ENCODE assay signal across 22 cellular contexts in the genomic region with DNA sequence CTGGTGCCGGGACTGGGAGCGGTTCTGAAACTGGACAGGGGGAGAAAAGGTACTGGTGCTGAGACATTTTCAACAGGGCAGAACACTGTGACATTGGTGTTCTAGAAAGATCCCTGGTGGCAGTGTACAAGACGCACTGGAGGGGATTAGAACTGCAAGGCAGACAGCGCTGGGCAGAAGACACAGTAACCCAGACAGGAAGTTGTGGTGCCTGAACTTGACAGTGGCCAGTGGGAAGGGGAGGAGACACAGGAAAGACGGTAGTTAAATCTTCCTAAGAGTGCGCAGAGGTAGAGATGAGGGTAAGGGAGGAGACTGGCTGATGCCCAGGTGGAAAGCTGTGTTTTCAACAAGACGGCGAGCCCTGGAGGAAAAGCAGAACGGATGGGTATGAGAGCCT. TPM values are rescaled to one million over a fixed set of nuclear protein-coding genes. Genes with fewer than 3 reads are reported as not detected.
DNase-seq lines count a peak whose midpoint lies in the region; ATAC-seq and TF ChIP-seq lines count a peak whose summit lies in the region.
"Had no signal": no experiment of that assay in that cellular context is flagged by ENCODE, and none has a peak within 500 bp of the region (broad histone marks: within the 10 kb centered on the region; RNA-seq: fewer than 3 reads in every experiment).

No MANE protein-coding gene starts in this region.

- no peaks in the 10 kb centered on the region for H4K20me1 ChIP-seq in MM.1S (ENCODE audit: insufficient read depth, low read length)
- H4K20me1 ChIP-seq: BLaER1 had no signal

- no peaks in the 10 kb centered on the region for H3K9me3 Mint-ChIP-seq in activated CD8-positive, alpha-beta memory T cell treated with anti-CD3 and anti-CD28 coated beads, Interleukin-2, amount 10 ng/mL, durations not matched to agents 7 days and 5 days (ENCODE audit: low read depth)
- no peaks in the 10 kb centered on the region for H3K9me3 Mint-ChIP-seq in natural killer cell
- H3K9me3 Mint-ChIP-seq: mesothelial cell of epicardium, neural crest cell had no signal

- H3K4me2 ChIP-seq in MM.1S (ENCODE audit: low read depth, low read length): no peak overlapping the region
- H3K4me2 ChIP-seq: A549, BLaER1 had no signal

- no peaks in the 10 kb centered on the region for H3K36me3 Mint-ChIP-seq in activated CD8-positive, alpha-beta memory T cell treated with anti-CD3 and anti-CD28 coated beads, Interleukin-2, amount 10 ng/mL, durations not matched to agents 7 days and 5 days
- H3K36me3 Mint-ChIP-seq in T-helper 17 cell (ENCODE audit: low read depth): peaks cover 2% of the 10 kb centered on the region
- no peaks in the 10 kb centered on the region for H3K36me3 Mint-ChIP-seq in natural killer cell

- no peaks in the 10 kb centered on the region for H3F3A ChIP-seq in MM.1S (ENCODE audit: insufficient read depth, low read length)

- H3K27ac ChIP-seq in MM.1S (ENCODE audit: low read length) (no peak overlapping the region), stomach (no peak overlapping the region)
- H3K27ac ChIP-seq: A549, BLaER1, psoas muscle, skin epidermis, vagina had no signal

- H3K4me1 ChIP-seq in MM.1S (ENCODE audit: low read length) (peaks cover 4% of the 10 kb centered on the region; the same call in 1 of the 2 replicates), stomach (no peaks in the 10 kb centered on the region)
- H3K4me1 ChIP-seq: A549, psoas muscle, vagina had no signal

- H3K9me3 ChIP-seq in MM.1S (replicated peaks; ENCODE audit: insufficient read depth, low read length) (no peaks in the 10 kb centered on the region), T-helper 17 cell (ENCODE audit: control insufficient read depth, low read length, poor library complexity, severe bottlenecking) (no peaks in the 10 kb centered on the region), stomach (no peaks in the 10 kb centered on the region)
- H3K9me3 ChIP-seq: A549, BLaER1, psoas muscle, vagina had no signal

- H3K27me3 ChIP-seq in MM.1S (replicated peaks; ENCODE audit: insufficient read depth, low read length) (no peaks in the 10 kb centered on the region), stomach (no peaks in the 10 kb centered on the region)
- H3K27me3 ChIP-seq: BLaER1, vagina had no signal

- CTCF ChIA-PET in activated CD8-positive, alpha-beta memory T cell treated with anti-CD3 and anti-CD28 coated beads, Interleukin-2, amount 10 ng/mL, durations not matched to agents 7 days and 5 days (lab: Charles Lee): no interaction called here

- intact Hi-C loops in natural killer cell (cut with micrococcal nuclease) (no loop called here), stomach (cut with DNase I; ENCODE audit: low total_unique reads) (no loop called here)

- TF ChIP-seq POLR2A in stomach (IDR thresholded peaks at IDR 0.05): no peak

- peak overlapping the region; percentile 35 for H3K4me3 Mint-ChIP-seq in activated CD8-positive, alpha-beta memory T cell treated with anti-CD3 and anti-CD28 coated beads, Interleukin-2, amount 10 ng/mL, durations not matched to agents 7 days and 5 days
- peak overlapping the region; percentile 47 for H3K4me3 Mint-ChIP-seq in T-helper 17 cell
- peak overlapping the region; percentile 36 for H3K4me3 Mint-ChIP-seq in natural killer cell
- H3K4me3 Mint-ChIP-seq: mesothelial cell of epicardium, neural crest cell had no signal

- H3K79me2 ChIP-seq in MM.1S (ENCODE audit: low read length): no peaks in the 10 kb centered on the region

- TF ChIP-seq CTCF in MM.1S (IDR thresholded peaks at IDR 0.05; ENCODE audit: low read length): no peak
- TF ChIP-seq CTCF in natural killer cell (IDR thresholded peaks at IDR 0.05): no peak
- no peak for TF ChIP-seq CTCF in stomach (IDR thresholded peaks at IDR 0.05)

- TF ChIP-seq EP300 in stomach (IDR thresholded peaks at IDR 0.05): no peak

- peak; percentile 64 for DNase-seq in activated CD8-positive, alpha-beta memory T cell treated with anti-CD3 and anti-CD28 coated beads, Interleukin-2, amount 10 ng/mL, durations not matched to agents 7 days and 5 days
- no peak for DNase-seq in activated CD8-positive, alpha-beta memory T cell treated with anti-CD3 and anti-CD28 coated beads, Interleukin-2, amount 50 U/mL, for 48 hours
- DNase-seq in MM.1S: no peak
- no peak for DNase-seq in T-helper 17 cell
- DNase-seq in natural killer cell: no peak
- DNase-seq in stomach: no peak
- no peak for DNase-seq in NCI-H2081 (lab: John Stamatoyannopoulos, UW)
- DNase-seq: activated CD4-positive, CD25-positive, alpha-beta regulatory T cell; activated CD8-positive, alpha-beta memory T cell treated with anti-CD3 and anti-CD28 coated beads, Interleukin-2, amount 50 U/mL, for 4 hours; cerebellar nuclear complex; GDM1; NCI-H187 treated with DMSO at 0.1 percent for 48 hours; psoas muscle; stimulated activated CD4-positive, alpha-beta T cell treated with anti-CD3 and anti-CD28 coated beads, Interleukin-4, amount 100 ng/mL, for 24 hours had no signal

- H3K4me3 ChIP-seq in MM.1S (ENCODE audit: low read length) (no peak overlapping the region), stomach (no peak overlapping the region)
- H3K4me3 ChIP-seq: A549, BLaER1, psoas muscle, skin epidermis, vagina had no signal

- H2AFZ ChIP-seq in MM.1S (ENCODE audit: low read length): peak overlapping the region; percentile 15; the same call in 1 of the 2 replicates

- peak; percentile 87 for ATAC-seq in activated CD8-positive, alpha-beta memory T cell treated with anti-CD3 and anti-CD28 coated beads, Interleukin-2, amount 10 ng/mL, durations not matched to agents 7 days and 5 days
- ATAC-seq in T-helper 17 cell: no peak
- ATAC-seq in natural killer cell: peak in 2 of 3 donors; percentile 58 to 74
- ATAC-seq in HG02623 (IDR thresholded peaks at IDR 0.05; ENCODE audit: unreplicated experiment): no peak
- ATAC-seq: A549, esophagus mucosa, psoas muscle had no signal

- WGBS in stomach, 5 donors: 82 to 89% (median 83%) methylated on average over 9 of the region's 9 CpGs

- H3K4me1 Mint-ChIP-seq in activated CD8-positive, alpha-beta memory T cell treated with anti-CD3 and anti-CD28 coated beads, Interleukin-2, amount 10 ng/mL, durations not matched to agents 7 days and 5 days: peaks cover 15% of the 10 kb centered on the region
- H3K4me1 Mint-ChIP-seq in T-helper 17 cell: peaks cover 12% of the 10 kb centered on the region
- peaks cover 11 to 13% of the 10 kb centered on the region in 2 donors for H3K4me1 Mint-ChIP-seq in natural killer cell
- H3K4me1 Mint-ChIP-seq: mesothelial cell of epicardium, neural crest cell had no signal

- H3K36me3 ChIP-seq in MM.1S (replicated peaks; ENCODE audit: insufficient read depth, low read length) (no peaks in the 10 kb centered on the region), stomach (peaks cover 0 to 31% (median 2%) of the 10 kb centered on the region in 4 donors)
- H3K36me3 ChIP-seq: vagina had no signal

- no peaks in the 10 kb centered on the region for H3K27me3 Mint-ChIP-seq in activated CD8-positive, alpha-beta memory T cell treated with anti-CD3 and anti-CD28 coated beads, Interleukin-2, amount 10 ng/mL, durations not matched to agents 7 days and 5 days
- H3K27me3 Mint-ChIP-seq in T-helper 17 cell: peaks cover 19% of the 10 kb centered on the region
- H3K27me3 Mint-ChIP-seq in natural killer cell (ENCODE audit: low read depth in 2 of 2): peaks cover 0 to 4% of the 10 kb centered on the region in 2 donors

- H3K27ac Mint-ChIP-seq in activated CD8-positive, alpha-beta memory T cell treated with anti-CD3 and anti-CD28 coated beads, Interleukin-2, amount 10 ng/mL, durations not matched to agents 7 days and 5 days: peak overlapping the region; percentile 52
- H3K27ac Mint-ChIP-seq in T-helper 17 cell (peak overlapping the region; percentile 78), natural killer cell (peak overlapping the region in 1 of 2 donors; percentile 10)
- H3K27ac Mint-ChIP-seq: mesothelial cell of epicardium had no signal

- no peak overlapping the region for H3K9ac ChIP-seq in MM.1S (ENCODE audit: low read length)
- H3K9ac ChIP-seq: BLaER1 had no signal

- no peaks in the 10 kb centered on the region for H3K9me2 ChIP-seq in MM.1S (replicated peaks; ENCODE audit: insufficient read depth, low read length)

RNA-seq across cellular contexts. Expression of a gene that starts 24.5 kb away (rescaled TPM):
- total RNA-seq in activated CD8-positive, alpha-beta memory T cell treated with anti-CD3 and anti-CD28 coated beads, Interleukin-2, amount 10 ng/mL, durations not matched to agents 7 days and 5 days: under 1 TPM; 0.12 to 0.40 TPM
- total RNA-seq in T-helper 17 cell (under 1 TPM; 0.77 to 0.91 TPM), natural killer cell (under 1 TPM; 0.07 to 0.29 (median 0.28) TPM), stomach (10 to 100 TPM in 1 of 5 donors, 1 to 10 TPM in 2, under 1 TPM in 2; under 0.01 to 39.1 (median 1.2) TPM)
- 1 to 10 TPM in 1 of 3 donors, under 1 TPM in 2; 0.23 to 2.0 (median 0.44) TPM for polyA plus RNA-seq in stomach

RNA-seq across cellular contexts. Expression of a gene that starts 24.7 kb away (rescaled TPM):
- 10 to 100 TPM; 11.2 to 12.0 TPM for total RNA-seq in activated CD8-positive, alpha-beta memory T cell treated with anti-CD3 and anti-CD28 coated beads, Interleukin-2, amount 10 ng/mL, durations not matched to agents 7 days and 5 days
- total RNA-seq in T-helper 17 cell: 10 to 100 TPM; 11.9 to 12.3 TPM
- 10 to 100 TPM in 2 of 3 donors, 1 to 10 TPM in 1; 8.2 to 10.9 (median 10.8) TPM for total RNA-seq in natural killer cell
- total RNA-seq in stomach: 10 to 100 TPM in 2 of 5 donors, 1 to 10 TPM in 3; 1.8 to 38.4 (median 9.9) TPM
- polyA plus RNA-seq in stomach: 10 to 100 TPM; 40.9 to 43.6 (median 41.3) TPM

RNA-seq across cellular contexts. Expression of a gene that starts 50.0 kb away (rescaled TPM):
- 10 to 100 TPM; 61.1 to 94.9 TPM for total RNA-seq in activated CD8-positive, alpha-beta memory T cell treated with anti-CD3 and anti-CD28 coated beads, Interleukin-2, amount 10 ng/mL, durations not matched to agents 7 days and 5 days
- total RNA-seq in T-helper 17 cell: 10 to 100 TPM; 56.3 to 63.5 TPM
- total RNA-seq in natural killer cell: 10 to 100 TPM; 45.9 to 50.6 (median 47.5) TPM
- 10 to 100 TPM; 22.6 to 66.5 (median 26.1) TPM for total RNA-seq in stomach
- 10 to 100 TPM; 31.5 to 58.2 (median 43.3) TPM for polyA plus RNA-seq in stomach

Comparison
In these comparisons a context has a peak if more than half of its experiments do, and no peak if none do; other contexts are left out.
1. ATAC-seq: peak in activated CD8-positive, alpha-beta memory T cell treated with anti-CD3 and anti-CD28 coated beads, Interleukin-2, amount 10 ng/mL, durations not matched to agents 7 days and 5 days (single experiment) and natural killer cell (2 of 3); none in T-helper 17 cell (single experiment) and HG02623 (single experiment).
2. Peak in every context shown above with its lines, with median percentiles within 50 percentile points of each other: H3K4me3 Mint-ChIP-seq.